Comparison of ENCODE assay signal across 19 cellular contexts in genomic region chr7:468141-468540, GRCh38. TPM values are rescaled to one million over a fixed set of nuclear protein-coding genes. Genes with fewer than 3 reads are reported as not detected.
DNase-seq lines count a peak whose midpoint lies in the region; ATAC-seq, FAIRE-seq and TF ChIP-seq lines count a peak whose summit lies in the region.
"Had no signal": no experiment of that assay in that cellular context is flagged by ENCODE, and none has a peak within 500 bp of the region (broad histone marks: within the 10 kb centered on the region; RNA-seq: fewer than 3 reads in every experiment).

No MANE protein-coding gene starts in this region.

- 89% methylated on average over 4 of the region's 4 CpGs; no CpG with 5 or more reads in 1 of the 2 experiments for WGBS in IMR-90 (ENCODE audit: extremely low coverage in 2 of 2, insufficient read length in 1 of 2), 2 experiments
- WGBS in H1 (ENCODE audit: extremely low coverage in 1 of 2, insufficient coverage in 1 of 2, insufficient read length in 1 of 2, insufficient replicate concordance in 2 of 2, low coverage in 1 of 2, low lambda C conversion rate in 2 of 2, missing lambda C conversion rate in 1 of 2), 2 experiments: 95% methylated on average over 4 of the region's 4 CpGs; no CpG with 5 or more reads in 1 of the 2 experiments

- no peak overlapping the region for H3K18ac ChIP-seq in IMR-90 (ENCODE audit: low read depth, low read length)
- no peak overlapping the region for H3K18ac ChIP-seq in H1 (ENCODE audit: extremely low read depth, low read length)

- ATAC-seq in IMR-90 (ENCODE audit: low read depth): no peak
- ATAC-seq in omental fat pad (ENCODE audit: low FRiP score): no peak
- ATAC-seq: foreskin keratinocyte, sciatic nerve had no signal

- H2AK5ac ChIP-seq in IMR-90 (ENCODE audit: low read depth, low read length) (no peak overlapping the region), H1 (ENCODE audit: low read depth, low read length) (peak overlapping the region; percentile 96)

- no peaks in the 10 kb centered on the region for H3K9me3 ChIP-seq in IMR-90 (ENCODE audit: control insufficient read depth, insufficient read depth, low read length)
- peaks cover 0 to 4% of the 10 kb centered on the region in 2 experiments; a peak in 1 of 4 replicates for H3K9me3 ChIP-seq in H1 (ENCODE audit: insufficient read depth in 2 of 2, low read depth in 1 of 2, low read length in 1 of 2)
- H3K9me3 ChIP-seq: colonic mucosa had no signal

- H4K8ac ChIP-seq in IMR-90 (ENCODE audit: low read depth in 2 of 2, low read length in 2 of 2): no peak overlapping the region
- no peak overlapping the region for H4K8ac ChIP-seq in H1 (ENCODE audit: extremely low read depth, insufficient read depth, low read length)

- 0 out of 2 replicates have a peak, but pooled peaks cover 5% of the 10 kb centered on the region for H3K9me1 ChIP-seq in IMR-90 (ENCODE audit: insufficient read depth, low read length)

- H2AFZ ChIP-seq in IMR-90 (replicated peaks; ENCODE audit: low read length, poor library complexity) (peak overlapping the region; percentile 44), H1 (ENCODE audit: low read length) (no peak overlapping the region)

- H3K23ac ChIP-seq in IMR-90 (ENCODE audit: low read depth, low read length) (no peak overlapping the region), H1 (ENCODE audit: insufficient read length) (no peak overlapping the region)

- peak overlapping the region; percentile 39; the same call in 1 of the 2 replicates for H2BK12ac ChIP-seq in H1 (ENCODE audit: low read depth, low read length)

- no peak for FAIRE-seq in H1 (lab: Jason Lieb, UNC)
- FAIRE-seq: G401.6 had no signal

- H4K20me1 ChIP-seq in IMR-90 (ENCODE audit: insufficient read depth, low read length) (no peaks in the 10 kb centered on the region), H1 (replicated peaks in 1 of 2; ENCODE audit: control insufficient read depth in 1 of 2, insufficient read depth in 2 of 2, low read length in 2 of 2) (peaks cover 0 to 2% of the 10 kb centered on the region in 2 experiments)

- TF ChIP-seq EP300 in H1 (IDR thresholded peaks at IDR 0.05; ENCODE audit: borderline replicate concordance in 1 of 2, low read depth in 2 of 2, low read length in 2 of 2): no peak

- dilution Hi-C loops in IMR-90 (cut with HindIII; ENCODE audit: low sequenced_read_pairs, unreplicated experiment): no loop called here

- peaks cover 24% of the 10 kb centered on the region for H3K4me1 ChIP-seq in IMR-90 (ENCODE audit: control insufficient read depth, insufficient read depth, low read length)
- peaks cover 0 to 2% (median 0%) of the 10 kb centered on the region in 4 experiments; a peak in 1 of 7 replicates for H3K4me1 ChIP-seq in H1 (replicated peaks in 1 of 4; ENCODE audit: control insufficient read depth in 3 of 4, insufficient read depth in 4 of 4, low read length in 3 of 4)
- H3K4me1 ChIP-seq: colonic mucosa had no signal

- DNase-seq in CD1c-positive myeloid dendritic cell (ENCODE audit: extremely low spot score) (peak; percentile 76), IMR-90 (no peak), H1 (ENCODE audit: low read depth in 1 of 2, low spot score in 2 of 2) (no peak), omental fat pad (ENCODE audit: low spot score) (peak; percentile 8), NCI-H226 (no peak), NCI-H82 treated with DMSO at 0.1 percent for 48 hours (lab: John Stamatoyannopoulos, UW; ENCODE audit: unreplicated experiment) (no peak), HPDE6-E6E7 (ENCODE audit: extremely low spot score) (no peak)
- DNase-seq: colonic mucosa; foreskin keratinocyte; hippocampal formation; kidney glomerular epithelial cell; NCI-H1048; NCI-H2081 treated with DMSO at 0.1 percent for 48 hours; NCI-H526 treated with DMSO at 0.1 percent for 48 hours; occipital lobe; stimulated activated CD4-positive, alpha-beta T cell treated with anti-CD3 and anti-CD28 coated beads, Interleukin-2, amount 100 ng/mL, for 24 hours; T-helper 9 cell had no signal

- no peak overlapping the region for H2BK120ac ChIP-seq in IMR-90 (ENCODE audit: low read depth, low read length)
- H2BK120ac ChIP-seq in H1 (replicated peaks; ENCODE audit: low read depth, low read length): no peak overlapping the region

- no peak overlapping the region for H2BK20ac ChIP-seq in IMR-90 (ENCODE audit: low read depth, low read length)
- no peak overlapping the region for H2BK20ac ChIP-seq in H1 (ENCODE audit: low read length)

- H3K27me3 ChIP-seq in IMR-90 (ENCODE audit: control insufficient read depth, insufficient read depth, low read length): no peaks in the 10 kb centered on the region
- H3K27me3 ChIP-seq in H1 (replicated peaks in 1 of 4; ENCODE audit: control insufficient read depth in 3 of 4, extremely low read depth in 1 of 4, insufficient read depth in 3 of 4, low read length in 3 of 4): no peaks in the 10 kb centered on the region
- H3K27me3 ChIP-seq: colonic mucosa had no signal

- no peak overlapping the region for H3K9ac ChIP-seq in IMR-90 (ENCODE audit: low read depth, low read length)
- H3K9ac ChIP-seq in H1 (replicated peaks in 1 of 4; ENCODE audit: extremely low read depth in 1 of 4, low read depth in 3 of 4, low read length in 3 of 4): no peak overlapping the region

- peaks cover 9% of the 10 kb centered on the region; the same call in 1 of the 2 replicates for H3K23me2 ChIP-seq in H1 (ENCODE audit: low read depth, low read length)

- in situ Hi-C loops in IMR-90 (cut with MboI; ENCODE audit: low sequenced_read_pairs): no loop called here

- H3K27ac ChIP-seq in IMR-90 (ENCODE audit: insufficient read depth, low read length) (no peak overlapping the region), H1 (ENCODE audit: low read depth, low read length) (no peak overlapping the region)
- H3K27ac ChIP-seq: colonic mucosa, foreskin keratinocyte had no signal

- H3K4ac ChIP-seq in IMR-90 (ENCODE audit: low read depth, low read length) (no peak overlapping the region), H1 (replicated peaks; ENCODE audit: insufficient read length, low read depth, low read length) (no peak overlapping the region)

- TF ChIP-seq CTCF in IMR-90 (conservative IDR thresholded peaks at IDR 0.05; ENCODE audit: low read depth, low read length) (no peak), H1 (IDR thresholded peaks at IDR 0.05; ENCODE audit: control extremely low read depth in 1 of 3, insufficient read depth in 1 of 3, low read depth in 1 of 3, low read length in 3 of 3) (no peak), omental fat pad (IDR thresholded peaks at IDR 0.05) (no peak)

- H3K56ac ChIP-seq in IMR-90 (ENCODE audit: extremely low read depth, insufficient read depth, low read length) (no peak overlapping the region), H1 (replicated peaks; ENCODE audit: insufficient read length, low read depth, low read length) (no peak overlapping the region)

- no peak overlapping the region for H2BK5ac ChIP-seq in IMR-90 (ENCODE audit: low read depth, low read length, poor library complexity, severe bottlenecking)
- no peak overlapping the region for H2BK5ac ChIP-seq in H1 (ENCODE audit: low read depth, low read length)

- no peak for TF ChIP-seq POLR2A in IMR-90 (IDR thresholded peaks at IDR 0.05; ENCODE audit: low read depth, low read length)
- TF ChIP-seq POLR2A in H1 (IDR thresholded peaks at IDR 0.05; ENCODE audit: control extremely low read depth in 1 of 2, low read depth in 2 of 2, low read length in 2 of 2): no peak

- H4K91ac ChIP-seq in IMR-90 (ENCODE audit: insufficient read depth, low read depth, low read length): no peak overlapping the region
- peak overlapping the region; percentile 35 for H4K91ac ChIP-seq in H1 (replicated peaks; ENCODE audit: insufficient read length, low read length)

- H3K14ac ChIP-seq in IMR-90 (replicated peaks; ENCODE audit: low read depth, low read length): no peak overlapping the region
- no peak overlapping the region for H3K14ac ChIP-seq in H1 (ENCODE audit: insufficient read length)

- no peak overlapping the region for H3K4me3 ChIP-seq in IMR-90 (ENCODE audit: insufficient read depth, low read depth, low read length)
- no peak overlapping the region for H3K4me3 ChIP-seq in H1 (ENCODE audit: extremely low read depth in 1 of 4, insufficient read depth in 2 of 4, low read depth in 3 of 4, low read length in 4 of 4)
- H3K4me3 ChIP-seq: colonic mucosa had no signal

- no peak overlapping the region for H3K4me2 ChIP-seq in IMR-90 (ENCODE audit: low read depth, low read length)
- no peak overlapping the region for H3K4me2 ChIP-seq in H1 (ENCODE audit: insufficient read depth in 1 of 2, low read depth in 2 of 2, low read length in 2 of 2)

- BruUV-seq in IMR-90 (replicated peaks; lab: Mats Ljungman, UMichigan): no TSS peak

- H3K36me3 ChIP-seq in IMR-90 (ENCODE audit: control insufficient read depth, insufficient read depth, low read length) (no peaks in the 10 kb centered on the region), H1 (ENCODE audit: control insufficient read depth in 2 of 4, insufficient read depth in 4 of 4, low read length in 3 of 4) (no peaks in the 10 kb centered on the region)
- H3K36me3 ChIP-seq: colonic mucosa had no signal

- intact Hi-C loops in IMR-90 (cut with micrococcal nuclease): no loop called here

- CTCF ChIA-PET in IMR-90 (lab: Yijun Ruan, JAX) (no interaction called here), H1 (lab: Charles Lee; ENCODE audit: partially characterized antibody) (no interaction called here)

- POLR2A ChIA-PET in IMR-90 (lab: Charles Lee; ENCODE audit: unreplicated experiment) (no interaction called here), H1 (lab: Charles Lee; ENCODE audit: partially characterized antibody) (interaction anchor here (0.7 kb wide), 1 partner anchor 48 kb away, joined by 3 read pairs; no protein-coding TSS in a partner anchor)

- no peaks in the 10 kb centered on the region for H3K79me2 ChIP-seq in H1 (ENCODE audit: control insufficient read depth in 1 of 2, insufficient read depth in 2 of 2, low read length in 2 of 2)

- H3K79me1 ChIP-seq in IMR-90 (ENCODE audit: low read depth in 1 of 2, low read length in 2 of 2) (no peaks in the 10 kb centered on the region), H1 (ENCODE audit: low read depth, low read length) (no peaks in the 10 kb centered on the region)

- TF ChIP-seq RAD21 in IMR-90 (IDR thresholded peaks at IDR 0.05; ENCODE audit: low read length): no peak
- no peak for TF ChIP-seq RAD21 in H1 (IDR thresholded peaks at IDR 0.05 in 1 of 2, conservative IDR thresholded peaks at IDR 0.05 in 1 of 2; ENCODE audit: low read depth in 2 of 2, low read length in 2 of 2)

- H2BK15ac ChIP-seq in IMR-90 (ENCODE audit: low read depth, low read length) (peak overlapping the region; percentile 58; the same call in 1 of the 3 replicates), H1 (ENCODE audit: low read length) (no peak overlapping the region; the same call in 1 of the 2 replicates)

- no peak overlapping the region for H4K5ac ChIP-seq in IMR-90 (ENCODE audit: low read depth, low read length)
- no peak overlapping the region for H4K5ac ChIP-seq in H1 (ENCODE audit: insufficient read length, low read depth, low read length)

- H2AK9ac ChIP-seq in IMR-90 (replicated peaks; ENCODE audit: low read depth, low read length, poor library complexity): no peak overlapping the region

RNA-seq across cellular contexts. Expression of gene PDGFA, which starts 51.5 kb away (rescaled TPM):
- total RNA-seq in IMR-90 (2012; rRNA removed): 3.8 and 4.7 TPM in 2 replicates
- 3.3 and 4.7 TPM in 2 replicates for polyA plus RNA-seq in IMR-90 (2012; rRNA removed)
- 2.9 and 3.2 TPM in 2 replicates for polyA plus RNA-seq in IMR-90 (2012; cell fraction: cytosol; rRNA removed)
- polyA plus RNA-seq in IMR-90 (2012; cell fraction: nucleus; rRNA removed; ENCODE audit: low replicate concordance): 9.1 and 10.4 TPM in 2 replicates
- 38.0 and 43.0 TPM in 2 replicates for total RNA-seq in H1 (2021; fragmentation: NEBNext Ultra II Directional; extraction: Animal tissue kit (Norgen Biotek cat#: 25700))
- 21.1 and 22.3 TPM in 2 replicates for polyA plus RNA-seq in H1 (2011; rRNA removed)
- polyA plus RNA-seq in H1 (2011; cell fraction: cytosol; rRNA removed): 18.1 TPM
- polyA plus RNA-seq in H1 (2011; cell fraction: nucleus; rRNA removed): 42.6 TPM
- 42.0 to 59.5 TPM (median 51.8 TPM) in 4 replicates for polyA plus RNA-seq in H1 (2012, experiment 1 of 2)
- 33.3 TPM for polyA plus RNA-seq in H1 (2012, experiment 2 of 2)
- 34.8 TPM for polyA plus RNA-seq in H1 (2013, experiment 1 of 2)
- 38.8 TPM for polyA plus RNA-seq in H1 (2013, experiment 2 of 2)
- 46.5 and 53.1 TPM in 2 replicates for polyA minus RNA-seq in H1 (2011; rRNA and poly(A)+ RNA removed)
- polyA minus RNA-seq in H1 (2011; cell fraction: cytosol; rRNA and poly(A)+ RNA removed): 78.2 TPM
- 31.0 TPM for polyA minus RNA-seq in H1 (2011; cell fraction: nucleus; rRNA and poly(A)+ RNA removed)
- total RNA-seq in omental fat pad: 10 to 100 TPM in 1 of 4 donors, 1 to 10 TPM in 3; 7.0 to 23.7 (median 8.8) TPM

Comparison
In these comparisons a context has a peak if more than half of its experiments do, and no peak if none do; other contexts are left out.
1. DNase-seq: peak in CD1c-positive myeloid dendritic cell (single experiment) and omental fat pad (single experiment); none in IMR-90 (single experiment), H1 (0 of 2), NCI-H226 (single experiment), NCI-H82 treated with DMSO at 0.1 percent for 48 hours (single experiment) and HPDE6-E6E7 (single experiment).